16 cellular contexts compared by ENCODE assay signal in genomic region chr11:93933230-93933629, GRCh38.
DNase-seq lines count a peak whose midpoint lies in the region; ATAC-seq, FAIRE-seq and TF ChIP-seq lines count a peak whose summit lies in the region.
"Had no signal": no experiment of that assay in that cellular context is flagged by ENCODE, and none has a peak within 500 bp of the region (broad histone marks: within the 10 kb centered on the region; RNA-seq: fewer than 3 reads in every experiment).

No MANE protein-coding gene starts in this region.

- no peaks in the 10 kb centered on the region for H3K9me3 ChIP-seq in HEK293 (ENCODE audit: control insufficient read depth, insufficient read depth, low read depth, low read length)
- no peaks in the 10 kb centered on the region for H3K9me3 ChIP-seq in K562 (replicated peaks; ENCODE audit: control insufficient read depth, insufficient read depth, low read depth, low read length)

- TF ChIP-seq EP300 in K562 (IDR thresholded peaks at IDR 0.05; ENCODE audit: low read length), result no peak

- FAIRE-seq in K562 (lab: Jason Lieb, UNC), result no peak

- H3K9ac ChIP-seq in K562 (ENCODE audit: insufficient read depth in 1 of 2, low read depth in 2 of 2, low read length in 2 of 2), result no peak overlapping the region
- H3K9ac ChIP-seq: BLaER1 treated with 17β-estradiol and CSF1 and Interleukin-3, amounts not matched to agents 10 nM and 100 nM had no signal

- peaks cover 0 to 3% of the 10 kb centered on the region in 2 experiments; a peak in 3 of 5 replicates for H3K27me3 ChIP-seq in K562 (ENCODE audit: control insufficient read depth in 2 of 2, insufficient read depth in 2 of 2, low read length in 2 of 2)
- H3K27me3 ChIP-seq: BLaER1 treated with 17β-estradiol and CSF1 and Interleukin-3, amounts not matched to agents 10 nM and 100 nM had no signal

- DNase-seq in OCI-M1 (lab: John Stamatoyannopoulos, UW) (peak; percentile 20), K562 (ENCODE audit: extremely low read depth in 1 of 4, low spot score in 3 of 4) (peak in 1 of 4 experiments; percentile 3), fibroblast of the aortic adventitia (ENCODE audit: low read depth) (peak; percentile 60), glomerular visceral epithelial cell (ENCODE audit: extremely low spot score) (no peak), islet precursor cell (no peak)
- DNase-seq: 8988T; Calu3; CD8-positive, alpha-beta T cell; DMS79 treated with DMSO at 0.1 percent for 48 hours; GF-D8; GOT3; H7 had no signal

- TF ChIP-seq RAD21 in K562 (CRISPR knock-in tag; conservative IDR thresholded peaks at IDR 0.05 in 1 of 2, IDR thresholded peaks at IDR 0.05 in 1 of 2), result no peak

- H3K36me3 ChIP-seq in HEK293 (ENCODE audit: control insufficient read depth in 2 of 2, insufficient read depth in 1 of 2, low read length in 2 of 2) (no peaks in the 10 kb centered on the region), K562 (ENCODE audit: control insufficient read depth, insufficient read depth, low read length) (no peaks in the 10 kb centered on the region)
- H3K36me3 ChIP-seq: BLaER1 treated with 17β-estradiol and CSF1 and Interleukin-3, amounts not matched to agents 10 nM and 100 nM had no signal

- H2AFZ ChIP-seq in K562 (ENCODE audit: low read depth, low read length), result no peak overlapping the region

- ATAC-seq in K562 (no peak), GM21717 (IDR thresholded peaks at IDR 0.05; ENCODE audit: unreplicated experiment) (no peak)
- ATAC-seq: CD8-positive, alpha-beta T cell; HCT116 had no signal

- CTCF ChIA-PET in HEK293 (lab: Yijun Ruan, JAX) (interaction anchor here (3.4 kb wide), 1 partner anchor 13 kb away, joined by 21 read pairs; no protein-coding TSS in a partner anchor), K562 (lab: Yijun Ruan, JAX; ENCODE audit: low intra/inter-chr PET ratio) (no interaction called here)

- no peak overlapping the region for H3K4me3 ChIP-seq in HEK293 (ENCODE audit: low read depth, low read length)
- H3K4me3 ChIP-seq in K562, result no peak overlapping the region
- no peak overlapping the region for H3K4me3 ChIP-seq in fibroblast of the aortic adventitia (ENCODE audit: low read depth, low read length)
- H3K4me3 ChIP-seq: BLaER1 treated with 17β-estradiol and CSF1 and Interleukin-3, amounts not matched to agents 10 nM and 100 nM had no signal

- no peaks in the 10 kb centered on the region for H3K4me1 ChIP-seq in HEK293 (ENCODE audit: control insufficient read depth, insufficient read depth, low read length)
- no peaks in the 10 kb centered on the region for H3K4me1 ChIP-seq in K562 (replicated peaks in 1 of 2; ENCODE audit: control insufficient read depth in 2 of 2, insufficient read depth in 2 of 2, low read length in 2 of 2)

- 3% methylated on average over 3 of the region's 3 CpGs for WGBS in K562 (ENCODE audit: insufficient coverage, low coverage, missing lambda C conversion rate)

- H3K9me1 ChIP-seq in K562 (ENCODE audit: control insufficient read depth, insufficient read depth, low read length), result no peaks in the 10 kb centered on the region

- in situ Hi-C loops in K562 (cut with MboI), result no loop called here

- no peaks in the 10 kb centered on the region for H3K79me2 ChIP-seq in K562 (ENCODE audit: control insufficient read depth, insufficient read depth, low read length)

- H3K27ac ChIP-seq in HEK293 (ENCODE audit: extremely low read depth, low read depth, low read length) (no peak overlapping the region), K562 (ENCODE audit: extremely low read depth, low read depth, low read length) (no peak overlapping the region)
- H3K27ac ChIP-seq: BLaER1 treated with 17β-estradiol and CSF1 and Interleukin-3, amounts not matched to agents 10 nM and 100 nM had no signal

- intact Hi-C loops in K562 (cut with micrococcal nuclease), result no loop called here

- POLR2A ChIA-PET in HEK293 (lab: Yijun Ruan, JAX), result no interaction called here
- POLR2A ChIA-PET in K562 (lab: Yijun Ruan, JAX), result no interaction called here

- H3K4me2 ChIP-seq in K562 (ENCODE audit: insufficient read depth, low read length), result no peak overlapping the region
- H3K4me2 ChIP-seq: BLaER1 treated with 17β-estradiol and CSF1 and Interleukin-3, amounts not matched to agents 10 nM and 100 nM had no signal

- no peak for TF ChIP-seq POLR2A in K562 (conservative IDR thresholded peaks at IDR 0.05)

- no TSS peak for BruUV-seq in K562 (replicated peaks; lab: Mats Ljungman, UMichigan)

- TF ChIP-seq CTCF in HEK293 (tag by site-specific recombination; IDR thresholded peaks at IDR 0.05) (no peak), K562 (IDR thresholded peaks at IDR 0.05 in 2 of 3, conservative IDR thresholded peaks at IDR 0.05 in 1 of 3; ENCODE audit: insufficient read depth in 2 of 3, low read depth in 1 of 3, low read length in 3 of 3) (no peak), fibroblast of the aortic adventitia (IDR thresholded peaks at IDR 0.05; ENCODE audit: insufficient read depth, low read length) (no peak)

- no peaks in the 10 kb centered on the region for H4K20me1 ChIP-seq in K562 (replicated peaks; ENCODE audit: control insufficient read depth, insufficient read depth, low read length)
- H4K20me1 ChIP-seq: BLaER1 treated with 17β-estradiol and CSF1 and Interleukin-3, amounts not matched to agents 10 nM and 100 nM had no signal

TF ChIP-seq in HEK293, 187 proteins besides CTCF, POLR2A, EP300 and RAD21 (continues in another document):
- TF ChIP-seq RBAK (tag by site-specific recombination; IDR thresholded peaks at IDR 0.05) (no peak), MYNN (tag by site-specific recombination; IDR thresholded peaks at IDR 0.05; ENCODE audit: borderline replicate concordance) (no peak), ZNF211 (tag by site-specific recombination; IDR thresholded peaks at IDR 0.05; ENCODE audit: low read depth) (no peak), YY2 (tag by site-specific recombination; IDR thresholded peaks at IDR 0.05) (no peak), ZNF843 (tag by site-specific recombination; IDR thresholded peaks at IDR 0.05) (no peak), IKZF3 (tag by site-specific recombination; IDR thresholded peaks at IDR 0.05) (no peak)
- TF ChIP-seq, protein P1, sequence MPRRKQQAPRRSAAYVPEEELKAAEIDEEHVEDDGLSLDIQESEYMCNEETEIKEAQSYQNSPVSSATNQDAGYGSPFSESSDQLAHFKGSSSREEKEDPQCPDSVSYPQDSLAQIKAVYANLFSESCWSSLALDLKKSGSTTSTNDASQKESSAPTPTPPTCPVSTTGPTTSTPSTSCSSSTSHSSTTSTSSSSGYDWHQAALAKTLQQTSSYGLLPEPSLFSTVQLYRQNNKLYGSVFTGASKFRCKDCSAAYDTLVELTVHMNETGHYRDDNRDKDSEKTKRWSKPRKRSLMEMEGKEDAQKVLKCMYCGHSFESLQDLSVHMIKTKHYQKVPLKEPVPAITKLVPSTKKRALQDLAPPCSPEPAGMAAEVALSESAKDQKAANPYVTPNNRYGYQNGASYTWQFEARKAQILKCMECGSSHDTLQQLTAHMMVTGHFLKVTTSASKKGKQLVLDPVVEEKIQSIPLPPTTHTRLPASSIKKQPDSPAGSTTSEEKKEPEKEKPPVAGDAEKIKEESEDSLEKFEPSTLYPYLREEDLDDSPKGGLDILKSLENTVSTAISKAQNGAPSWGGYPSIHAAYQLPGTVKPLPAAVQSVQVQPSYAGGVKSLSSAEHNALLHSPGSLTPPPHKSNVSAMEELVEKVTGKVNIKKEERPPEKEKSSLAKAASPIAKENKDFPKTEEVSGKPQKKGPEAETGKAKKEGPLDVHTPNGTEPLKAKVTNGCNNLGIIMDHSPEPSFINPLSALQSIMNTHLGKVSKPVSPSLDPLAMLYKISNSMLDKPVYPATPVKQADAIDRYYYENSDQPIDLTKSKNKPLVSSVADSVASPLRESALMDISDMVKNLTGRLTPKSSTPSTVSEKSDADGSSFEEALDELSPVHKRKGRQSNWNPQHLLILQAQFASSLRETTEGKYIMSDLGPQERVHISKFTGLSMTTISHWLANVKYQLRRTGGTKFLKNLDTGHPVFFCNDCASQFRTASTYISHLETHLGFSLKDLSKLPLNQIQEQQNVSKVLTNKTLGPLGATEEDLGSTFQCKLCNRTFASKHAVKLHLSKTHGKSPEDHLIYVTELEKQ (tag by site-specific recombination; IDR thresholded peaks at IDR 0.05; ENCODE audit: borderline replicate concordance), result no peak

TF ChIP-seq in K562, 482 proteins besides CTCF, POLR2A, EP300 and RAD21:
- peak; percentile 59 for TF ChIP-seq CREM (IDR thresholded peaks at IDR 0.05; ENCODE audit: low read depth)
- no peak for TF ChIP-seq PRPF4 (IDR thresholded peaks at IDR 0.05; ENCODE audit: insufficient read depth, low read depth, low read length, poor library complexity, severe bottlenecking)
- no peak for TF ChIP-seq ATF1 (CRISPR knock-in tag; IDR thresholded peaks at IDR 0.05)
- peak; percentile 39; the same call in 1 of the 2 replicates for TF ChIP-seq ATF1 (tag; IDR thresholded peaks at IDR 0.05)
- TF ChIP-seq PHB2 (IDR thresholded peaks at IDR 0.05; ENCODE audit: low read depth), result no peak

Comparison
In these comparisons a context has a peak if more than half of its experiments do, and no peak if none do; other contexts are left out.
1. DNase-seq: peak in OCI-M1 (single experiment) and fibroblast of the aortic adventitia (single experiment); none in glomerular visceral epithelial cell (single experiment) and islet precursor cell (single experiment).
2. Of the 44 proteins assayed by ChIP-seq in both K562 and HEK293: peak only in K562: none; only in HEK293: ATF2; in both: none; in neither: 43.